Comparison of ENCODE assay signal across 1 cellular context in the genomic region with DNA sequence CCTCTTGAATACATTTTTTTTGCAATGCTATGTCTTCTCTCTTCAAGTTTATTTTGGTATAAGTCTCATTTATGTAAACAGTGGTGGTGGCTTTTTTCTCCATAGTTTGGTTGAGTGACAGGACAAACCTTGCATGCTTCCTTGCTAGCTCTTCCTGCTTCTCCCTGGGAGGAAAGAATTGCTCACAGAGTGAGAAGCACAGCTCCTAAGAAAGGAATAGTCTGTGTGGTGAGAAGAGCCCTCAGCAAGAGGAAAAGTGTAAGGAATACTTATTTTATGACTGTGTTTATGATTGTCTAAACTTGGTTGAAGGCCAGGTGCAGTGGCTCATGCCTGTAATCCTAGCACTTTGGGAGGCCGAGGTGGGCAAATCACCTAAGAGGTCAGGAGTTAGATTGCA.
A peak's percentile ranks its signal among the peaks of the same experiment; 100 is the strongest.
TF ChIP-seq lines count a peak whose summit lies in the region.

No MANE protein-coding gene starts in this region.

TF ChIP-seq in HEK293, 187 proteins besides CTCF, POLR2A, EP300 and RAD21 (continued from another document):
- TF ChIP-seq, protein P1, sequence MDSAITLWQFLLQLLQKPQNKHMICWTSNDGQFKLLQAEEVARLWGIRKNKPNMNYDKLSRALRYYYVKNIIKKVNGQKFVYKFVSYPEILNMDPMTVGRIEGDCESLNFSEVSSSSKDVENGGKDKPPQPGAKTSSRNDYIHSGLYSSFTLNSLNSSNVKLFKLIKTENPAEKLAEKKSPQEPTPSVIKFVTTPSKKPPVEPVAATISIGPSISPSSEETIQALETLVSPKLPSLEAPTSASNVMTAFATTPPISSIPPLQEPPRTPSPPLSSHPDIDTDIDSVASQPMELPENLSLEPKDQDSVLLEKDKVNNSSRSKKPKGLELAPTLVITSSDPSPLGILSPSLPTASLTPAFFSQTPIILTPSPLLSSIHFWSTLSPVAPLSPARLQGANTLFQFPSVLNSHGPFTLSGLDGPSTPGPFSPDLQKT (IDR thresholded peaks at IDR 0.05; ENCODE audit: borderline replicate concordance, low read depth, low read length), result no peak
- TF ChIP-seq ZNF341 (tag by site-specific recombination; IDR thresholded peaks at IDR 0.05; ENCODE audit: low read depth), result peak; percentile 54; the same call in 1 of the 2 replicates
